In the genomic region with DNA sequence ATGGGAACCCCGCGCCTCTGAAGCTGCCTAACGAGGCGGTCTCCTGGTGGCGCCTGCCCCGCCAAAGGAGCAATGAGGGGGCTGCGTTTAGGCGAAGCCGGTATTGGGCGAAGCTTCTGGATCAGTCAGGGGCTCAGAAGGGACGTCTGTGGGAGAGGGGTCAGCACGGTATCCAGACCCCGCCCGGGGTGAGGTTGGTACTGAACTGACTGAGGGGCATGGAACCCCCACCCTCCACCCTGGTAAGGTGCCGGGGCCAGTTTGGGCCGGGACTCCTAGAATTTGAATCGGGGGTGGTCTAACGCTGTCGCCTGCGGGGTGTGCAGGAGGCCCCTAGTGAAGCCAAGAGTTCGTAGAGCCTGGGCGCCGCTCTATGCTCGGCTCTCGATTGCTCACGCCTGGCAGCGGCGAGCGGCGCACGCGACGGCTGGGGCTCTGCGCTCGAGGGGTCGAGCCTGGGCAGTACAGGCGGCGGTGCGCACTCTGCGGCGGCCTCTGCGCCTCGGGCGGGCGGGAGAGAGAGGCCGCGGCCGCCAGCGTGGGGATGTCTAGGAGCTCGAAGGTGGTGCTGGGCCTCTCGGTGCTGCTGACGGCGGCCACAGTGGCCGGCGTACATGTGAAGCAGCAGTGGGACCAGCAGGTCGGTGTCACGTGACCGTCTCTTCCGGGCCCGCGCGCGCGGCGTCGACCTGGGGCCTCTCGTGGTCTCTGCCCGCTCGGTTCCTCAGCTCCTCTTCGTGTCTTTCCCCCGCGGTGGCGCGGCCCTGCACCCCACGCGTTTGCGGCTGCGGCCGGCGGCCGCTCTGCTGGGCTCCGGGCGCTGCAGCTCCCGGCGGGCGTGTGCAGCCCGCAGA, we compare ENCODE assay signal across 1 cellular context.
A peak's percentile ranks its signal among the peaks of the same experiment; 100 is the strongest.
TF ChIP-seq lines count a peak whose summit lies in the region.

A gene with protein sequence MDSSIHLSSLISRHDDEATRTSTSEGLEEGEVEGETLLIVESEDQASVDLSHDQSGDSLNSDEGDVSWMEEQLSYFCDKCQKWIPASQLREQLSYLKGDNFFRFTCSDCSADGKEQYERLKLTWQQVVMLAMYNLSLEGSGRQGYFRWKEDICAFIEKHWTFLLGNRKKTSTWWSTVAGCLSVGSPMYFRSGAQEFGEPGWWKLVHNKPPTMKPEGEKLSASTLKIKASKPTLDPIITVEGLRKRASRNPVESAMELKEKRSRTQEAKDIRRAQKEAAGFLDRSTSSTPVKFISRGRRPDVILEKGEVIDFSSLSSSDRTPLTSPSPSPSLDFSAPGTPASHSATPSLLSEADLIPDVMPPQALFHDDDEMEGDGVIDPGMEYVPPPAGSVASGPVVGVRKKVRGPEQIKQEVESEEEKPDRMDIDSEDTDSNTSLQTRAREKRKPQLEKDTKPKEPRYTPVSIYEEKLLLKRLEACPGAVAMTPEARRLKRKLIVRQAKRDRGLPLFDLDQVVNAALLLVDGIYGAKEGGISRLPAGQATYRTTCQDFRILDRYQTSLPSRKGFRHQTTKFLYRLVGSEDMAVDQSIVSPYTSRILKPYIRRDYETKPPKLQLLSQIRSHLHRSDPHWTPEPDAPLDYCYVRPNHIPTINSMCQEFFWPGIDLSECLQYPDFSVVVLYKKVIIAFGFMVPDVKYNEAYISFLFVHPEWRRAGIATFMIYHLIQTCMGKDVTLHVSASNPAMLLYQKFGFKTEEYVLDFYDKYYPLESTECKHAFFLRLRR (plus strand): TSS at position 452 of the 854 bp plus-strand sequence. CDS start 4,798 bp downstream, outside the sequence.
A gene with protein sequence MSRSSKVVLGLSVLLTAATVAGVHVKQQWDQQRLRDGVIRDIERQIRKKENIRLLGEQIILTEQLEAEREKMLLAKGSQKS (plus strand): TSS at position 452 of the 854 bp plus-strand sequence. CDS start 93 bp downstream, at position 545.

TF ChIP-seq in K562, 482 proteins besides CTCF, POLR2A, EP300 and RAD21 (continued from another document and continues in another):
- TF ChIP-seq, protein P1, sequence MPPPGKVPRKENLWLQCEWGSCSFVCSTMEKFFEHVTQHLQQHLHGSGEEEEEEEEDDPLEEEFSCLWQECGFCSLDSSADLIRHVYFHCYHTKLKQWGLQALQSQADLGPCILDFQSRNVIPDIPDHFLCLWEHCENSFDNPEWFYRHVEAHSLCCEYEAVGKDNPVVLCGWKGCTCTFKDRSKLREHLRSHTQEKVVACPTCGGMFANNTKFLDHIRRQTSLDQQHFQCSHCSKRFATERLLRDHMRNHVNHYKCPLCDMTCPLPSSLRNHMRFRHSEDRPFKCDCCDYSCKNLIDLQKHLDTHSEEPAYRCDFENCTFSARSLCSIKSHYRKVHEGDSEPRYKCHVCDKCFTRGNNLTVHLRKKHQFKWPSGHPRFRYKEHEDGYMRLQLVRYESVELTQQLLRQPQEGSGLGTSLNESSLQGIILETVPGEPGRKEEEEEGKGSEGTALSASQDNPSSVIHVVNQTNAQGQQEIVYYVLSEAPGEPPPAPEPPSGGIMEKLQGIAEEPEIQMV (tag; conservative IDR thresholded peaks at IDR 0.05; ENCODE audit: low read depth): no peak
- TF ChIP-seq ZNF282 (CRISPR knock-in tag; IDR thresholded peaks at IDR 0.05) (peak; percentile 67; the same call in 1 of the 2 replicates), KLF1 (tag; IDR thresholded peaks at IDR 0.05) (no peak), DACH1 (IDR thresholded peaks at IDR 0.05; ENCODE audit: partially characterized antibody) (no peak), MTA3 (IDR thresholded peaks at IDR 0.05; ENCODE audit: borderline replicate concordance) (no peak; the same call in 1 of the 2 replicates), RFX1 (IDR thresholded peaks at IDR 0.05) (no peak), EP400 (IDR thresholded peaks at IDR 0.05) (peak; percentile 84), NELFE (IDR thresholded peaks at IDR 0.05; ENCODE audit: insufficient read depth, insufficient read length) (no peak), FOXP1 (CRISPR knock-in tag; IDR thresholded peaks at IDR 0.05) (peak; percentile 74), GTF2F1 (IDR thresholded peaks at IDR 0.05; ENCODE audit: low read depth, low read length) (no peak), ZNF644 (tag; IDR thresholded peaks at IDR 0.05; ENCODE audit: low read depth) (no peak), JUN (IDR thresholded peaks at IDR 0.05; ENCODE audit: borderline replicate concordance, low read depth, low read length) (peak; percentile 20; the same call in 1 of the 2 replicates), JUN (CRISPR knock-in tag; IDR thresholded peaks at IDR 0.05; ENCODE audit: borderline replicate concordance) (peak; percentile 53; the same call in 1 of the 2 replicates), NFRKB (IDR thresholded peaks at IDR 0.05; ENCODE audit: low read depth) (no peak), GATAD2A (IDR thresholded peaks at IDR 0.05) (no peak), ESRRB (CRISPR knock-in tag; IDR thresholded peaks at IDR 0.05; ENCODE audit: borderline replicate concordance) (no peak), POLR2B (IDR thresholded peaks at IDR 0.05; ENCODE audit: low read depth, partially characterized antibody) (no peak), BHLHE40 (IDR thresholded peaks at IDR 0.05; ENCODE audit: low read length) (peak; percentile 97), ZNF444 (CRISPR knock-in tag; IDR thresholded peaks at IDR 0.05) (no peak), SIN3B (IDR thresholded peaks at IDR 0.05; ENCODE audit: low read depth) (peak; percentile 84), RBM17 (IDR thresholded peaks at IDR 0.05; ENCODE audit: borderline replicate concordance, low read depth, low read length) (no peak), ARID1B (IDR thresholded peaks at IDR 0.05) (no peak), ZNF212 (CRISPR knock-in tag; IDR thresholded peaks at IDR 0.05) (no peak), MYC (IDR thresholded peaks at IDR 0.05; ENCODE audit: low read depth, low read length) (peak; percentile 94), MYC (CRISPR knock-in tag; IDR thresholded peaks at IDR 0.05; ENCODE audit: borderline replicate concordance, low read depth) (no peak), FOS (IDR thresholded peaks at IDR 0.05; ENCODE audit: extremely low read depth, insufficient read length) (no peak), SIX5 (IDR thresholded peaks at IDR 0.05; ENCODE audit: borderline replicate concordance in 1 of 2, insufficient read depth in 1 of 2, low read depth in 1 of 2, low read length in 2 of 2) (no peak), HSF4 (CRISPR knock-in tag; IDR thresholded peaks at IDR 0.05; ENCODE audit: borderline replicate concordance) (no peak), CHCHD3 (CRISPR knock-in tag; IDR thresholded peaks at IDR 0.05) (no peak), ZNF707 (CRISPR knock-in tag; conservative IDR thresholded peaks at IDR 0.05) (no peak), TCFL5 (CRISPR knock-in tag; conservative IDR thresholded peaks at IDR 0.05) (no peak), POLR3A (IDR thresholded peaks at IDR 0.05; ENCODE audit: borderline replicate concordance, extremely low read depth, insufficient read depth, insufficient read length) (no peak), ZNF436 (CRISPR knock-in tag; IDR thresholded peaks at IDR 0.05) (no peak), ZZZ3 (IDR thresholded peaks at IDR 0.05) (no peak), KDM2B (CRISPR knock-in tag; IDR thresholded peaks at IDR 0.05) (no peak)
- TF ChIP-seq, protein P2, sequence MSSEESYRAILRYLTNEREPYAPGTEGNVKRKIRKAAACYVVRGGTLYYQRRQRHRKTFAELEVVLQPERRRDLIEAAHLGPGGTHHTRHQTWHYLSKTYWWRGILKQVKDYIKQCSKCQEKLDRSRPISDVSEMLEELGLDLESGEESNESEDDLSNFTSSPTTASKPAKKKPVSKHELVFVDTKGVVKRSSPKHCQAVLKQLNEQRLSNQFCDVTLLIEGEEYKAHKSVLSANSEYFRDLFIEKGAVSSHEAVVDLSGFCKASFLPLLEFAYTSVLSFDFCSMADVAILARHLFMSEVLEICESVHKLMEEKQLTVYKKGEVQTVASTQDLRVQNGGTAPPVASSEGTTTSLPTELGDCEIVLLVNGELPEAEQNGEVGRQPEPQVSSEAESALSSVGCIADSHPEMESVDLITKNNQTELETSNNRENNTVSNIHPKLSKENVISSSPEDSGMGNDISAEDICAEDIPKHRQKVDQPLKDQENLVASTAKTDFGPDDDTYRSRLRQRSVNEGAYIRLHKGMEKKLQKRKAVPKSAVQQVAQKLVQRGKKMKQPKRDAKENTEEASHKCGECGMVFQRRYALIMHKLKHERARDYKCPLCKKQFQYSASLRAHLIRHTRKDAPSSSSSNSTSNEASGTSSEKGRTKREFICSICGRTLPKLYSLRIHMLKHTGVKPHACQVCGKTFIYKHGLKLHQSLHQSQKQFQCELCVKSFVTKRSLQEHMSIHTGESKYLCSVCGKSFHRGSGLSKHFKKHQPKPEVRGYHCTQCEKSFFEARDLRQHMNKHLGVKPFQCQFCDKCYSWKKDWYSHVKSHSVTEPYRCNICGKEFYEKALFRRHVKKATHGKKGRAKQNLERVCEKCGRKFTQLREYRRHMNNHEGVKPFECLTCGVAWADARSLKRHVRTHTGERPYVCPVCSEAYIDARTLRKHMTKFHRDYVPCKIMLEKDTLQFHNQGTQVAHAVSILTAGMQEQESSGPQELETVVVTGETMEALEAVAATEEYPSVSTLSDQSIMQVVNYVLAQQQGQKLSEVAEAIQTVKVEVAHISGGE (CRISPR knock-in tag; IDR thresholded peaks at IDR 0.05): peak in 1 of 3 experiments; percentile 34; a peak in 1 of 6 replicates
- TF ChIP-seq, protein P3, sequence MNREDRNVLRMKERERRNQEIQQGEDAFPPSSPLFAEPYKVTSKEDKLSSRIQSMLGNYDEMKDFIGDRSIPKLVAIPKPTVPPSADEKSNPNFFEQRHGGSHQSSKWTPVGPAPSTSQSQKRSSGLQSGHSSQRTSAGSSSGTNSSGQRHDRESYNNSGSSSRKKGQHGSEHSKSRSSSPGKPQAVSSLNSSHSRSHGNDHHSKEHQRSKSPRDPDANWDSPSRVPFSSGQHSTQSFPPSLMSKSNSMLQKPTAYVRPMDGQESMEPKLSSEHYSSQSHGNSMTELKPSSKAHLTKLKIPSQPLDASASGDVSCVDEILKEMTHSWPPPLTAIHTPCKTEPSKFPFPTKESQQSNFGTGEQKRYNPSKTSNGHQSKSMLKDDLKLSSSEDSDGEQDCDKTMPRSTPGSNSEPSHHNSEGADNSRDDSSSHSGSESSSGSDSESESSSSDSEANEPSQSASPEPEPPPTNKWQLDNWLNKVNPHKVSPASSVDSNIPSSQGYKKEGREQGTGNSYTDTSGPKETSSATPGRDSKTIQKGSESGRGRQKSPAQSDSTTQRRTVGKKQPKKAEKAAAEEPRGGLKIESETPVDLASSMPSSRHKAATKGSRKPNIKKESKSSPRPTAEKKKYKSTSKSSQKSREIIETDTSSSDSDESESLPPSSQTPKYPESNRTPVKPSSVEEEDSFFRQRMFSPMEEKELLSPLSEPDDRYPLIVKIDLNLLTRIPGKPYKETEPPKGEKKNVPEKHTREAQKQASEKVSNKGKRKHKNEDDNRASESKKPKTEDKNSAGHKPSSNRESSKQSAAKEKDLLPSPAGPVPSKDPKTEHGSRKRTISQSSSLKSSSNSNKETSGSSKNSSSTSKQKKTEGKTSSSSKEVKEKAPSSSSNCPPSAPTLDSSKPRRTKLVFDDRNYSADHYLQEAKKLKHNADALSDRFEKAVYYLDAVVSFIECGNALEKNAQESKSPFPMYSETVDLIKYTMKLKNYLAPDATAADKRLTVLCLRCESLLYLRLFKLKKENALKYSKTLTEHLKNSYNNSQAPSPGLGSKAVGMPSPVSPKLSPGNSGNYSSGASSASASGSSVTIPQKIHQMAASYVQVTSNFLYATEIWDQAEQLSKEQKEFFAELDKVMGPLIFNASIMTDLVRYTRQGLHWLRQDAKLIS (CRISPR knock-in tag; IDR thresholded peaks at IDR 0.05): no peak
- TF ChIP-seq, protein P4, sequence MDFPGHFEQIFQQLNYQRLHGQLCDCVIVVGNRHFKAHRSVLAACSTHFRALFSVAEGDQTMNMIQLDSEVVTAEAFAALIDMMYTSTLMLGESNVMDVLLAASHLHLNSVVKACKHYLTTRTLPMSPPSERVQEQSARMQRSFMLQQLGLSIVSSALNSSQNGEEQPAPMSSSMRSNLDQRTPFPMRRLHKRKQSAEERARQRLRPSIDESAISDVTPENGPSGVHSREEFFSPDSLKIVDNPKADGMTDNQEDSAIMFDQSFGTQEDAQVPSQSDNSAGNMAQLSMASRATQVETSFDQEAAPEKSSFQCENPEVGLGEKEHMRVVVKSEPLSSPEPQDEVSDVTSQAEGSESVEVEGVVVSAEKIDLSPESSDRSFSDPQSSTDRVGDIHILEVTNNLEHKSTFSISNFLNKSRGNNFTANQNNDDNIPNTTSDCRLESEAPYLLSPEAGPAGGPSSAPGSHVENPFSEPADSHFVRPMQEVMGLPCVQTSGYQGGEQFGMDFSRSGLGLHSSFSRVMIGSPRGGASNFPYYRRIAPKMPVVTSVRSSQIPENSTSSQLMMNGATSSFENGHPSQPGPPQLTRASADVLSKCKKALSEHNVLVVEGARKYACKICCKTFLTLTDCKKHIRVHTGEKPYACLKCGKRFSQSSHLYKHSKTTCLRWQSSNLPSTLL (IDR thresholded peaks at IDR 0.05): no peak
- TF ChIP-seq, protein P5, sequence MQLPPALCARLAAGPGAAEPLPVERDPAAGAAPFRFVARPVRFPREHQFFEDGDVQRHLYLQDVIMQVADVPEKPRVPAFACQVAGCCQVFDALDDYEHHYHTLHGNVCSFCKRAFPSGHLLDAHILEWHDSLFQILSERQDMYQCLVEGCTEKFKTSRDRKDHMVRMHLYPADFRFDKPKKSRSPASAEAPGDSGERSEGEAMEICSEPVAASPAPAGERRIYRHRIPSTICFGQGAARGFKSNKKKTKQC (CRISPR knock-in tag; IDR thresholded peaks at IDR 0.05): peak; percentile 92
- TF ChIP-seq, protein P6, sequence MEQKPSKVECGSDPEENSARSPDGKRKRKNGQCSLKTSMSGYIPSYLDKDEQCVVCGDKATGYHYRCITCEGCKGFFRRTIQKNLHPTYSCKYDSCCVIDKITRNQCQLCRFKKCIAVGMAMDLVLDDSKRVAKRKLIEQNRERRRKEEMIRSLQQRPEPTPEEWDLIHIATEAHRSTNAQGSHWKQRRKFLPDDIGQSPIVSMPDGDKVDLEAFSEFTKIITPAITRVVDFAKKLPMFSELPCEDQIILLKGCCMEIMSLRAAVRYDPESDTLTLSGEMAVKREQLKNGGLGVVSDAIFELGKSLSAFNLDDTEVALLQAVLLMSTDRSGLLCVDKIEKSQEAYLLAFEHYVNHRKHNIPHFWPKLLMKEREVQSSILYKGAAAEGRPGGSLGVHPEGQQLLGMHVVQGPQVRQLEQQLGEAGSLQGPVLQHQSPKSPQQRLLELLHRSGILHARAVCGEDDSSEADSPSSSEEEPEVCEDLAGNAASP (IDR thresholded peaks at IDR 0.05): no peak
- TF ChIP-seq, protein P7, sequence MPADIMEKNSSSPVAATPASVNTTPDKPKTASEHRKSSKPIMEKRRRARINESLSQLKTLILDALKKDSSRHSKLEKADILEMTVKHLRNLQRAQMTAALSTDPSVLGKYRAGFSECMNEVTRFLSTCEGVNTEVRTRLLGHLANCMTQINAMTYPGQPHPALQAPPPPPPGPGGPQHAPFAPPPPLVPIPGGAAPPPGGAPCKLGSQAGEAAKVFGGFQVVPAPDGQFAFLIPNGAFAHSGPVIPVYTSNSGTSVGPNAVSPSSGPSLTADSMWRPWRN (IDR thresholded peaks at IDR 0.05; ENCODE audit: low read depth): 0 out of 2 replicates have a peak, but pooled peaks have one; percentile 35
